Comparison of ENCODE assay signal across 10 cellular contexts in genomic region chr3:150232992-150233451, GRCh38.
DNase-seq lines count a peak whose midpoint lies in the region; ATAC-seq and TF ChIP-seq lines count a peak whose summit lies in the region.
"Had no signal": no experiment of that assay in that cellular context is flagged by ENCODE, and none has a peak within 500 bp of the region (broad histone marks: within the 10 kb centered on the region; RNA-seq: fewer than 3 reads in every experiment).

No MANE protein-coding gene starts in this region.

- H3K4me3 ChIP-seq in astrocyte of the spinal cord (ENCODE audit: low read depth, low read length) = no peak overlapping the region
- H3K4me3 ChIP-seq: hepatocyte had no signal

- no peaks in the 10 kb centered on the region for H3K4me1 Mint-ChIP-seq in activated T-cell treated with anti-CD3 and anti-CD28 coated beads, Interleukin-2, amount 50 U/mL, for 4 hours (ENCODE audit: low read depth)
- H3K4me1 Mint-ChIP-seq in WTC11 = peaks cover 5% of the 10 kb centered on the region; the same call in 1 of the 2 replicates

- no peak for ATAC-seq in activated T-cell treated with anti-CD3 and anti-CD28 coated beads, Interleukin-2, amount 50 U/mL, for 4 hours
- ATAC-seq in WTC11 = no peak; the same call in 1 of the 2 replicates

- H3K27me3 Mint-ChIP-seq in activated T-cell treated with anti-CD3 and anti-CD28 coated beads, Interleukin-2, amount 50 U/mL, for 4 hours (ENCODE audit: low read depth) = peaks cover 7% of the 10 kb centered on the region
- H3K27me3 Mint-ChIP-seq in WTC11 (ENCODE audit: low read depth) = no peaks in the 10 kb centered on the region

- no peaks in the 10 kb centered on the region for H3K9me3 Mint-ChIP-seq in activated T-cell treated with anti-CD3 and anti-CD28 coated beads, Interleukin-2, amount 50 U/mL, for 4 hours
- H3K9me3 Mint-ChIP-seq in WTC11 = peaks cover 3% of the 10 kb centered on the region; the same call in 1 of the 2 replicates

- H3K27ac Mint-ChIP-seq in WTC11 = no peak overlapping the region

- POLR2A ChIA-PET in WTC11 (lab: Charles Lee) = no interaction called here

- TF ChIP-seq CTCF in astrocyte of the spinal cord (IDR thresholded peaks at IDR 0.05; ENCODE audit: low read depth, low read length) = no peak
- no peak for TF ChIP-seq CTCF in WTC11 (IDR thresholded peaks at IDR 0.05)

- CTCF ChIA-PET in WTC11 (lab: Charles Lee) = interaction anchor here (1.2 to 1.6 kb wide), 3 partner anchors 11 to 262 kb away, joined by 3 to 11 read pairs (median 5); no protein-coding TSS in a partner anchor

- H3K36me3 Mint-ChIP-seq in activated T-cell treated with anti-CD3 and anti-CD28 coated beads, Interleukin-2, amount 50 U/mL, for 4 hours (ENCODE audit: insufficient read depth) = no peaks in the 10 kb centered on the region
- H3K36me3 Mint-ChIP-seq in WTC11 = no peaks in the 10 kb centered on the region

- DNase-seq in NCI-H146 (lab: John Stamatoyannopoulos, UW) = peak; percentile 21
- no peak for DNase-seq in NCI-H146 treated with DMSO at 0.1 percent for 48 hours (lab: John Stamatoyannopoulos, UW; ENCODE audit: unreplicated experiment)
- peak; percentile 79 for DNase-seq in astrocyte of the spinal cord (ENCODE audit: low read depth, low spot score)
- peak; percentile 79 for DNase-seq in kidney tubule cell (ENCODE audit: low spot score)
- no peak for DNase-seq in activated T-cell treated with anti-CD3 and anti-CD28 coated beads, Interleukin-2, amount 50 U/mL, for 4 hours
- no peak for DNase-seq in HK-2 (ENCODE audit: unreplicated experiment)
- DNase-seq in WTC11 (ENCODE audit: low spot score) = no peak
- DNase-seq in GOT3 (lab: John Stamatoyannopoulos, UW) = no peak
- DNase-seq: NCI-H526 treated with DMSO at 0.1 percent for 48 hours had no signal

- no peak overlapping the region for H3K4me3 Mint-ChIP-seq in activated T-cell treated with anti-CD3 and anti-CD28 coated beads, Interleukin-2, amount 50 U/mL, for 4 hours
- no peak overlapping the region for H3K4me3 Mint-ChIP-seq in WTC11

- in situ Hi-C loops in astrocyte of the spinal cord (cut with HindIII; ENCODE audit: low sequenced_read_pairs) = no loop called here

TF ChIP-seq in WTC11, 78 proteins besides CTCF, POLR2A, EP300 and RAD21:
- no peak for TF ChIP-seq HMGXB4 (CRISPR knock-in tag; IDR thresholded peaks at IDR 0.05)
- no peak for TF ChIP-seq GRHL2 (CRISPR knock-in tag; IDR thresholded peaks at IDR 0.05; ENCODE audit: insufficient replicate concordance, severe bottlenecking)
- TF ChIP-seq ZNF232 (CRISPR knock-in tag; IDR thresholded peaks at IDR 0.05) = no peak
- no peak for TF ChIP-seq TEAD1 (CRISPR knock-in tag; IDR thresholded peaks at IDR 0.05)
- TF ChIP-seq ZNF317 (CRISPR knock-in tag; IDR thresholded peaks at IDR 0.05; ENCODE audit: borderline replicate concordance, low read depth) = no peak
- no peak for TF ChIP-seq TEAD4 (CRISPR knock-in tag; IDR thresholded peaks at IDR 0.05)
- no peak for TF ChIP-seq ZMAT4 (CRISPR knock-in tag; IDR thresholded peaks at IDR 0.05)
- TF ChIP-seq HMGA2 (CRISPR knock-in tag; IDR thresholded peaks at IDR 0.05) = no peak

Comparison
In these comparisons a context has a peak if more than half of its experiments do, and no peak if none do; other contexts are left out.
1. DNase-seq: peak in NCI-H146 (single experiment), astrocyte of the spinal cord (single experiment) and kidney tubule cell (single experiment); none in NCI-H146 treated with DMSO at 0.1 percent for 48 hours (single experiment), activated T-cell treated with anti-CD3 and anti-CD28 coated beads, Interleukin-2, amount 50 U/mL, for 4 hours (single experiment), HK-2 (single experiment), WTC11 (single experiment) and GOT3 (single experiment).